Comparison of ENCODE assay signal across 1 cellular context in genomic region chr4:55546633-55547460, GRCh38.
TF ChIP-seq lines count a peak whose summit lies in the region.

CLOCK (minus strand) TSS chr4:55546909; CDS start chr4:55482785, 64,124 bp downstream.

TF ChIP-seq in HepG2, 621 proteins besides CTCF, POLR2A, EP300 and RAD21 (continued from another document and continues in another):
- no peak for TF ChIP-seq THRA (CRISPR knock-in tag; IDR thresholded peaks at IDR 0.05; ENCODE audit: borderline replicate concordance)
- TF ChIP-seq HNRNPH1 (optimal IDR thresholded peaks at IDR 0.05; ENCODE audit: low read depth, low read length): no peak
- no peak for TF ChIP-seq U2AF2 (IDR thresholded peaks at IDR 0.05; ENCODE audit: low read depth, low read length)
- no peak for TF ChIP-seq CAMTA2 (CRISPR knock-in tag; IDR thresholded peaks at IDR 0.05; ENCODE audit: borderline replicate concordance)
- TF ChIP-seq ARID4A (CRISPR knock-in tag; IDR thresholded peaks at IDR 0.05; ENCODE audit: borderline replicate concordance): peak; percentile 60
- TF ChIP-seq NFYB (CRISPR knock-in tag; IDR thresholded peaks at IDR 0.05): no peak
- peak; percentile 48; the same call in 1 of the 2 replicates for TF ChIP-seq ATF2 (CRISPR knock-in tag; IDR thresholded peaks at IDR 0.05)
- no peak for TF ChIP-seq TBP (CRISPR knock-in tag; IDR thresholded peaks at IDR 0.05)
- TF ChIP-seq HIC2 (CRISPR knock-in tag; IDR thresholded peaks at IDR 0.05; ENCODE audit: low read depth): no peak
- no peak for TF ChIP-seq IRF1 (CRISPR knock-in tag; IDR thresholded peaks at IDR 0.05; ENCODE audit: low read depth)
- peak; percentile 88 for TF ChIP-seq THAP9 (CRISPR knock-in tag; IDR thresholded peaks at IDR 0.05; ENCODE audit: borderline replicate concordance)
- TF ChIP-seq FOXA3 (CRISPR knock-in tag; IDR thresholded peaks at IDR 0.05): no peak
- TF ChIP-seq ZNF224 (CRISPR knock-in tag; IDR thresholded peaks at IDR 0.05): peak; percentile 44; the same call in 1 of the 2 replicates
- TF ChIP-seq MEF2D (CRISPR knock-in tag; IDR thresholded peaks at IDR 0.05): 0 out of 2 replicates have a peak, but pooled peaks have one; percentile 36
- TF ChIP-seq CEBPB (IDR thresholded peaks at IDR 0.05; ENCODE audit: borderline replicate concordance, low read depth, low read length): no peak
- peak; percentile 78 for TF ChIP-seq ZNF670 (CRISPR knock-in tag; IDR thresholded peaks at IDR 0.05; ENCODE audit: borderline replicate concordance)
- peak; percentile 58 for TF ChIP-seq XRCC5 (optimal IDR thresholded peaks at IDR 0.05; ENCODE audit: low read length)
- TF ChIP-seq DMAP1 (CRISPR knock-in tag; IDR thresholded peaks at IDR 0.05): peak; percentile 66
- TF ChIP-seq TFDP2 (CRISPR knock-in tag; IDR thresholded peaks at IDR 0.05): peak; percentile 48; the same call in 1 of the 2 replicates
- no peak for TF ChIP-seq ZNF235 (CRISPR knock-in tag; IDR thresholded peaks at IDR 0.05; ENCODE audit: borderline replicate concordance)
- no peak for TF ChIP-seq MXD4 (CRISPR knock-in tag; IDR thresholded peaks at IDR 0.05)
- peak; percentile 53; the same call in 1 of the 2 replicates for TF ChIP-seq HMG20B (CRISPR knock-in tag; conservative IDR thresholded peaks at IDR 0.05)
- TF ChIP-seq ZFP62 (CRISPR knock-in tag; IDR thresholded peaks at IDR 0.05): no peak
- no peak for TF ChIP-seq ZNF256 (CRISPR knock-in tag; conservative IDR thresholded peaks at IDR 0.05)
- TF ChIP-seq ZNF362 (CRISPR knock-in tag; IDR thresholded peaks at IDR 0.05; ENCODE audit: borderline replicate concordance): no peak
- TF ChIP-seq ZNF296 (CRISPR knock-in tag; conservative IDR thresholded peaks at IDR 0.05): no peak
- TF ChIP-seq ZNF446 (CRISPR knock-in tag; IDR thresholded peaks at IDR 0.05): no peak
- no peak for TF ChIP-seq MLLT10 (CRISPR knock-in tag; IDR thresholded peaks at IDR 0.05)
- TF ChIP-seq GATAD1 (CRISPR knock-in tag; IDR thresholded peaks at IDR 0.05): peak; percentile 31
- no peak; the same call in 1 of the 2 replicates for TF ChIP-seq ZNF225 (CRISPR knock-in tag; IDR thresholded peaks at IDR 0.05)
- TF ChIP-seq ZNF512 (CRISPR knock-in tag; IDR thresholded peaks at IDR 0.05): no peak
- TF ChIP-seq ZNF232 (CRISPR knock-in tag; IDR thresholded peaks at IDR 0.05; ENCODE audit: borderline replicate concordance): no peak
- no peak for TF ChIP-seq DDIT3 (CRISPR knock-in tag; IDR thresholded peaks at IDR 0.05)
- 0 out of 2 replicates have a peak, but pooled peaks have one; percentile 54 for TF ChIP-seq THYN1 (CRISPR knock-in tag; IDR thresholded peaks at IDR 0.05; ENCODE audit: borderline replicate concordance, low read depth)
- TF ChIP-seq MBD4 (IDR thresholded peaks at IDR 0.05; ENCODE audit: borderline replicate concordance, low read length): no peak
- TF ChIP-seq ZNF710 (CRISPR knock-in tag; IDR thresholded peaks at IDR 0.05; ENCODE audit: borderline replicate concordance): no peak; the same call in 1 of the 2 replicates
- TF ChIP-seq ZNF770 (CRISPR knock-in tag; IDR thresholded peaks at IDR 0.05): peak; percentile 35; the same call in 1 of the 2 replicates
